ENCODE assay signal across 12 cellular contexts in the genomic region with DNA sequence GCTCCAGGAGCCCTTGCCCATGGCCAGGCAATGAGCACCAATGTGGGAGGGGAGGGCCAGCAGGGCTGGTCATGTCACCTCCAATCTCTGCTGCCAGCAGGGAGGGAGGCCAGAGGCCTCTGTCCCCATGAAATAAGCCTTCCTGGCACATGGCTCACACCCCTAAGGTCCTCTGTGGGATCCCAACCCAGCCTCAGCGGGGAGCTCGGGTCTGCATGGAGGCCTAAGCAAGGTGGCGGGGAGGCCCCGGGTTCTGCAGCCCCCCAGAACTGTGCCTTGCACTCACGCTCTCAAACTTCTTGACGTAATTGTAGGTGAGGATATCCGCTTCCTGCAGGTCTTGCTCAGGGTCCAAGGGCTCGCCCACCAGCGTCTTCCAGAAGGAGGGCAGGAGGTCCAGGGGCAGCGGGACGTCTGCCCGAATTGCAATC.
"Had no signal": no experiment of that assay in that cellular context is flagged by ENCODE, and none has a peak within 500 bp of the region (broad histone marks: within the 10 kb centered on the region; RNA-seq: fewer than 3 reads in every experiment).

No MANE protein-coding gene starts in this region.

- H3K9me3 Mint-ChIP-seq: activated CD4-positive, alpha-beta memory T cell treated with anti-CD3 and anti-CD28 coated beads for 36 hours; activated naive CD8-positive, alpha-beta T cell treated with anti-CD3 and anti-CD28 coated beads for 36 hours; activated T-cell treated with anti-CD3 and anti-CD28 coated beads, Interleukin-2, amount 50 U/mL, for 72 hours; naive thymus-derived CD8-positive, alpha-beta T cell; T-helper 1 cell treated with Interleukin-12 subunit alpha and Interleukin-12 subunit beta and Interleukin-4 antibody, amounts not matched to agents 30 μg/mL and 1 μg/mL, for 36 hours had no signal

- H3K27me3 Mint-ChIP-seq: activated CD4-positive, alpha-beta memory T cell treated with anti-CD3 and anti-CD28 coated beads for 36 hours; activated naive CD8-positive, alpha-beta T cell treated with anti-CD3 and anti-CD28 coated beads for 36 hours; naive thymus-derived CD8-positive, alpha-beta T cell had no signal

- H3K27ac Mint-ChIP-seq: activated CD4-positive, alpha-beta memory T cell treated with anti-CD3 and anti-CD28 coated beads for 36 hours; activated naive CD8-positive, alpha-beta T cell treated with anti-CD3 and anti-CD28 coated beads for 36 hours; activated T-cell treated with anti-CD3 and anti-CD28 coated beads, Interleukin-2, amount 50 U/mL, for 72 hours; T-helper 1 cell treated with Interleukin-12 subunit alpha and Interleukin-12 subunit beta and Interleukin-4 antibody, amounts not matched to agents 30 μg/mL and 1 μg/mL, for 36 hours had no signal

- ATAC-seq: activated T-cell treated with anti-CD3 and anti-CD28 coated beads, Interleukin-2, amount 50 U/mL, for 72 hours; foreskin keratinocyte; lower lobe of right lung; naive thymus-derived CD8-positive, alpha-beta T cell; stimulated activated naive CD8-positive, alpha-beta T cell treated with anti-CD3 and anti-CD28 coated beads, Interleukin-15, Interleukin-2, amounts not matched to agents 100 U/mL and 50 U/mL, for 24 hours had no signal

- DNase-seq: activated CD4-positive, alpha-beta memory T cell treated with anti-CD3 and anti-CD28 coated beads for 36 hours; activated gamma-delta T cell treated with Interleukin-2 at 50 U/mL for 16 hours; activated naive CD8-positive, alpha-beta T cell treated with anti-CD3 and anti-CD28 coated beads for 36 hours; activated T-cell treated with anti-CD3 and anti-CD28 coated beads, Interleukin-2, amount 50 U/mL, for 72 hours; amniotic stem cell; foreskin keratinocyte; hippocampal formation; lower lobe of right lung; naive thymus-derived CD8-positive, alpha-beta T cell; stimulated activated naive CD8-positive, alpha-beta T cell treated with anti-CD3 and anti-CD28 coated beads, Interleukin-15, Interleukin-2, amounts not matched to agents 100 U/mL and 50 U/mL, for 24 hours had no signal

- H3K4me3 Mint-ChIP-seq: activated CD4-positive, alpha-beta memory T cell treated with anti-CD3 and anti-CD28 coated beads for 36 hours; activated naive CD8-positive, alpha-beta T cell treated with anti-CD3 and anti-CD28 coated beads for 36 hours; activated T-cell treated with anti-CD3 and anti-CD28 coated beads, Interleukin-2, amount 50 U/mL, for 72 hours; naive thymus-derived CD8-positive, alpha-beta T cell; T-helper 1 cell treated with Interleukin-12 subunit alpha and Interleukin-12 subunit beta and Interleukin-4 antibody, amounts not matched to agents 30 μg/mL and 1 μg/mL, for 36 hours had no signal

- H3K4me3 ChIP-seq: lower lobe of right lung, tibial nerve had no signal
